8 cellular contexts compared by ENCODE assay signal in genomic region chr2:74186038-74186437, GRCh38. TPM values are rescaled to one million over a fixed set of nuclear protein-coding genes. Genes with fewer than 3 reads are reported as not detected.
DNase-seq lines count a peak whose midpoint lies in the region; ATAC-seq and TF ChIP-seq lines count a peak whose summit lies in the region.

No MANE protein-coding gene starts in this region.

- peaks cover 3 to 9% of the 10 kb centered on the region in 2 donors for H3K4me1 ChIP-seq in gastrocnemius medialis

- peaks cover 2% of the 10 kb centered on the region for H3K27me3 Mint-ChIP-seq in activated T-helper 2 cell treated with anti-CD3 and anti-CD28 coated beads, Interferon-gamma antibody, Interleukin-2, Interleukin-4, amounts not matched to agents 10 μg/mL and 5 μg/mL and 100 μg/mL, durations not matched to agents 14 hours and 24 hours and 36 hours (ENCODE audit: low read depth)
- peaks cover 4% of the 10 kb centered on the region; the same call in 1 of the 2 replicates for H3K27me3 Mint-ChIP-seq in HFFc6 (ENCODE audit: insufficient read depth)

- H3K9me3 ChIP-seq in gastrocnemius medialis: no peaks in the 10 kb centered on the region

- peaks cover 35% of the 10 kb centered on the region for H3K4me1 Mint-ChIP-seq in activated T-helper 2 cell treated with anti-CD3 and anti-CD28 coated beads, Interferon-gamma antibody, Interleukin-2, Interleukin-4, amounts not matched to agents 10 μg/mL and 5 μg/mL and 100 μg/mL, durations not matched to agents 14 hours and 24 hours and 36 hours (ENCODE audit: low read depth)
- H3K4me1 Mint-ChIP-seq in HFFc6 (ENCODE audit: low read depth): peaks cover 26% of the 10 kb centered on the region

- H3K4me3 ChIP-seq in GM12864 (ENCODE audit: low read depth, low read length) (no peak overlapping the region; the same call in 1 of the 2 replicates), gastrocnemius medialis (no peak overlapping the region)

- DNase-seq in GM12864 (ENCODE audit: low read depth) (peak; percentile 86), gastrocnemius medialis (peak; percentile 11 to 23), NCI-H526 treated with DMSO at 0.1 percent for 48 hours (lab: John Stamatoyannopoulos, UW) (no peak), NCI-H345 (lab: John Stamatoyannopoulos, UW) (no peak), HFFc6 (no peak)
- DNase-seq in activated T-helper 2 cell treated with anti-CD3 and anti-CD28 coated beads, Interferon-gamma antibody, Interleukin-2, Interleukin-4, amounts not matched to agents 10 μg/mL and 5 μg/mL and 100 μg/mL, durations not matched to agents 14 hours and 24 hours and 36 hours (ENCODE audit: low spot score): peak; percentile 46

- no peak overlapping the region for H3K4me3 Mint-ChIP-seq in activated T-helper 2 cell treated with anti-CD3 and anti-CD28 coated beads, Interferon-gamma antibody, Interleukin-2, Interleukin-4, amounts not matched to agents 10 μg/mL and 5 μg/mL and 100 μg/mL, durations not matched to agents 14 hours and 24 hours and 36 hours (ENCODE audit: low read depth)
- no peak overlapping the region for H3K4me3 Mint-ChIP-seq in HFFc6

- no peak for TF ChIP-seq POLR2A in gastrocnemius medialis (IDR thresholded peaks at IDR 0.05)

- H3K36me3 Mint-ChIP-seq in activated T-helper 2 cell treated with anti-CD3 and anti-CD28 coated beads, Interferon-gamma antibody, Interleukin-2, Interleukin-4, amounts not matched to agents 10 μg/mL and 5 μg/mL and 100 μg/mL, durations not matched to agents 14 hours and 24 hours and 36 hours (ENCODE audit: low read depth): peaks cover 4% of the 10 kb centered on the region
- H3K36me3 Mint-ChIP-seq in HFFc6 (ENCODE audit: low read depth): no peaks in the 10 kb centered on the region

- H3K27ac Mint-ChIP-seq in activated T-helper 2 cell treated with anti-CD3 and anti-CD28 coated beads, Interferon-gamma antibody, Interleukin-2, Interleukin-4, amounts not matched to agents 10 μg/mL and 5 μg/mL and 100 μg/mL, durations not matched to agents 14 hours and 24 hours and 36 hours: peak overlapping the region; percentile 75
- no peak overlapping the region for H3K27ac Mint-ChIP-seq in HFFc6

- no peaks in the 10 kb centered on the region for H3K27me3 ChIP-seq in gastrocnemius medialis

- in situ Hi-C loops in gastrocnemius medialis (cut with MboI; ENCODE audit: low sequenced_read_pairs in 4 of 4): no loop called here

- H3K9me3 Mint-ChIP-seq in activated T-helper 2 cell treated with anti-CD3 and anti-CD28 coated beads, Interferon-gamma antibody, Interleukin-2, Interleukin-4, amounts not matched to agents 10 μg/mL and 5 μg/mL and 100 μg/mL, durations not matched to agents 14 hours and 24 hours and 36 hours: peaks cover 4% of the 10 kb centered on the region
- no peaks in the 10 kb centered on the region for H3K9me3 Mint-ChIP-seq in HFFc6

- peak; percentile 60 for ATAC-seq in GM21367 (IDR thresholded peaks at IDR 0.05; ENCODE audit: unreplicated experiment)
- ATAC-seq in HG03558 (IDR thresholded peaks at IDR 0.05; ENCODE audit: extremely low read depth, unreplicated experiment): peak; percentile 48
- no peak for ATAC-seq in gastrocnemius medialis

- H3K27ac ChIP-seq in gastrocnemius medialis: no peak overlapping the region

- no peak for TF ChIP-seq CTCF in GM12864 (IDR thresholded peaks at IDR 0.05; ENCODE audit: low read depth, low read length, missing control alignments)
- no peak for TF ChIP-seq CTCF in gastrocnemius medialis (IDR thresholded peaks at IDR 0.05 in 4 of 5, conservative IDR thresholded peaks at IDR 0.05 in 1 of 5)
- TF ChIP-seq CTCF in HFFc6 (IDR thresholded peaks at IDR 0.05): no peak

- intact Hi-C loops in activated T-helper 2 cell treated with anti-CD3 and anti-CD28 coated beads, Interferon-gamma antibody, Interleukin-2, Interleukin-4, amounts not matched to agents 10 μg/mL and 5 μg/mL and 100 μg/mL, durations not matched to agents 14 hours and 24 hours and 36 hours (cut with micrococcal nuclease): loop anchor here (1.0 kb wide), 1 partner anchor 12 kb away; the partner anchor contains the start of gene MTHFD2
- intact Hi-C loops in gastrocnemius medialis (cut with DNase I; ENCODE audit: low total_unique reads): no loop called here

- no peaks in the 10 kb centered on the region for H3K36me3 ChIP-seq in gastrocnemius medialis

RNA-seq across cellular contexts. Expression of gene MOB1A, which starts 7.4 kb away (rescaled TPM):
- total RNA-seq in activated T-helper 2 cell treated with anti-CD3 and anti-CD28 coated beads, Interferon-gamma antibody, Interleukin-2, Interleukin-4, amounts not matched to agents 10 μg/mL and 5 μg/mL and 100 μg/mL, durations not matched to agents 14 hours and 24 hours and 36 hours: 208 and 215 TPM in 2 replicates
- total RNA-seq in gastrocnemius medialis: 10 to 100 TPM; 19.9 to 44.3 (median 35.5) TPM
- 100 to 1,000 TPM in 5 of 6 experiments, 10 to 100 TPM in 1; 95.4 to 121 (median 112) TPM for total RNA-seq in HFFc6 (2021; fragmentation: NEBNext Ultra II Directional; extraction: Animal tissue kit (Norgen Biotek cat#: 25700))

RNA-seq across cellular contexts. Expression of gene MTHFD2, which starts 12.4 kb away (rescaled TPM):
- 371 and 381 TPM in 2 replicates for total RNA-seq in activated T-helper 2 cell treated with anti-CD3 and anti-CD28 coated beads, Interferon-gamma antibody, Interleukin-2, Interleukin-4, amounts not matched to agents 10 μg/mL and 5 μg/mL and 100 μg/mL, durations not matched to agents 14 hours and 24 hours and 36 hours
- 10 to 100 TPM; 29.0 to 53.5 (median 32.5) TPM for total RNA-seq in gastrocnemius medialis
- total RNA-seq in HFFc6 (2021; fragmentation: NEBNext Ultra II Directional; extraction: Animal tissue kit (Norgen Biotek cat#: 25700)): 10 to 100 TPM; 75.3 to 99.6 (median 85.1) TPM

RNA-seq across cellular contexts. Expression of gene BOLA3, which starts 38.3 kb away (rescaled TPM):
- total RNA-seq in activated T-helper 2 cell treated with anti-CD3 and anti-CD28 coated beads, Interferon-gamma antibody, Interleukin-2, Interleukin-4, amounts not matched to agents 10 μg/mL and 5 μg/mL and 100 μg/mL, durations not matched to agents 14 hours and 24 hours and 36 hours: 91.2 and 92.7 TPM in 2 replicates
- 100 to 1,000 TPM in 1 of 4 donors, 10 to 100 TPM in 3; 32.2 to 114 (median 69.5) TPM for total RNA-seq in gastrocnemius medialis
- 10 to 100 TPM; 71.6 to 92.5 (median 80.8) TPM for total RNA-seq in HFFc6 (2021; fragmentation: NEBNext Ultra II Directional; extraction: Animal tissue kit (Norgen Biotek cat#: 25700))

Comparison
In these comparisons a context has a peak if more than half of its experiments do, and no peak if none do; other contexts are left out.
1. DNase-seq: peak in GM12864 (single experiment), activated T-helper 2 cell treated with anti-CD3 and anti-CD28 coated beads, Interferon-gamma antibody, Interleukin-2, Interleukin-4, amounts not matched to agents 10 μg/mL and 5 μg/mL and 100 μg/mL, durations not matched to agents 14 hours and 24 hours and 36 hours (single experiment) and gastrocnemius medialis (2 of 2); none in NCI-H526 treated with DMSO at 0.1 percent for 48 hours (single experiment), NCI-H345 (single experiment) and HFFc6 (single experiment).
2. ATAC-seq: peak in GM21367 (single experiment) and HG03558 (single experiment); none in gastrocnemius medialis (0 of 2).